ENCODE assay signal across 8 cellular contexts in genomic region chr2:189579585-189579984, GRCh38. TPM values are rescaled to one million over a fixed set of nuclear protein-coding genes. Genes with fewer than 3 reads are reported as not detected.
A peak's percentile ranks its signal among the peaks of the same experiment; 100 is the strongest.
DNase-seq lines count a peak whose midpoint lies in the region; ATAC-seq, FAIRE-seq and TF ChIP-seq lines count a peak whose summit lies in the region.

No MANE protein-coding gene starts in this region.

- H3K27ac ChIP-seq in HUES6 (ENCODE audit: low read depth, low read length) = no peak overlapping the region

- DNase-seq in left ventricle myocardium superior (no peak), retinal pigment epithelial cell (ENCODE audit: low read depth) (no peak), OCI-M2 (lab: John Stamatoyannopoulos, UW; ENCODE audit: unreplicated experiment) (no peak), DMS114 treated with DMSO at 0.1 percent for 48 hours (lab: John Stamatoyannopoulos, UW; ENCODE audit: unreplicated experiment) (no peak), ureter (ENCODE audit: low spot score) (no peak), GM19239 (ENCODE audit: insufficient read length, low spot score) (no peak)

- no peak overlapping the region for H3K9ac ChIP-seq in HUES6 (ENCODE audit: low read length)

- TF ChIP-seq CTCF in WI38 (IDR thresholded peaks at IDR 0.05; ENCODE audit: low read depth, low read length) = no peak
- no peak for TF ChIP-seq CTCF in retinal pigment epithelial cell (conservative IDR thresholded peaks at IDR 0.05; ENCODE audit: low read depth, low read length)

- no peaks in the 10 kb centered on the region for H3K36me3 ChIP-seq in HUES6 (ENCODE audit: control insufficient read depth, insufficient read depth, low read length)

- ATAC-seq in left ventricle myocardium superior = peak; percentile 28

- peaks cover 82% of the 10 kb centered on the region for H3K27me3 ChIP-seq in HUES6 (ENCODE audit: control insufficient read depth, insufficient read depth, low read length)

- no peak for FAIRE-seq in GM19239 (lab: Jason Lieb, UNC)

- H3K4me3 ChIP-seq in HUES6 (ENCODE audit: low read depth, low read length) (peak overlapping the region; percentile 71; the same call in 1 of the 2 replicates), WI38 (ENCODE audit: low read depth, low read length) (peak overlapping the region; percentile 61; the same call in 1 of the 2 replicates), retinal pigment epithelial cell (ENCODE audit: low read length) (peak overlapping the region; percentile 66)

- intact Hi-C loops in left ventricle myocardium superior (cut with micrococcal nuclease) = loop anchor here (10.0 kb wide), 1 partner anchor 115 kb away; no protein-coding TSS in a partner anchor

- peaks cover 11% of the 10 kb centered on the region; the same call in 1 of the 2 replicates for H3K4me1 ChIP-seq in HUES6 (ENCODE audit: control insufficient read depth, insufficient read depth, low read length)

- no peaks in the 10 kb centered on the region for H3K9me3 ChIP-seq in HUES6 (ENCODE audit: control insufficient read depth, insufficient read depth, low read depth, low read length)

RNA-seq across cellular contexts. Expression of gene SLC40A1, which starts 1.0 kb away (rescaled TPM):
- total RNA-seq in left ventricle myocardium superior = 57.5 TPM
- total RNA-seq in ureter = 39.9 TPM
